11 cellular contexts compared by ENCODE assay signal in the genomic region with DNA sequence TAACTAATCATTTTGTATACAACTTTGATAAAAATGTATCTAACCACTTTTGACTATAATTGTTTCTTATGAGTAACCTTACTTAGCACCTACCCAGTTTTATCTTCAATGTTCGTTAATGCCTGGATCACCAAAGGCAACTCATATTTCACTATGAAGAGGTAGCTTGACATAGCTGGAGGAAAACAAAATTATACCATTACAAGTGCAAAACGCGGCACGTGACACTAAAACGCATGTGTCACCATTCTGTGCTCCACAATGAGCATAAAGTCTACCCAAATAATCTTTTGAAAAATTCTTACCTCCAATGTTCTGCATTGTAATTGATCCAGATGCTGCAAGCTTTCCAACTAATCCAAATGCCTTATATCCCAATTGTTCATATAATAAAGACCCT. TPM values are rescaled to one million over a fixed set of nuclear protein-coding genes. Genes with fewer than 3 reads are reported as not detected.
DNase-seq lines count a peak whose midpoint lies in the region; ATAC-seq, FAIRE-seq and TF ChIP-seq lines count a peak whose summit lies in the region.
"Had no signal": no experiment of that assay in that cellular context is flagged by ENCODE, and none has a peak within 500 bp of the region (broad histone marks: within the 10 kb centered on the region; RNA-seq: fewer than 3 reads in every experiment).

No MANE protein-coding gene starts in this region.

- CTCF ChIA-PET in mammary epithelial cell (lab: Charles Lee; ENCODE audit: low non-redundant PET) = no interaction called here

- H3K4me1 Mint-ChIP-seq in natural killer cell = peaks cover 86 to 89% of the 10 kb centered on the region in 2 donors
- peaks cover 26 to 32% of the 10 kb centered on the region in 2 experiments for H3K4me1 Mint-ChIP-seq in H9

- no peak overlapping the region for H3K56ac ChIP-seq in H9 (ENCODE audit: insufficient read length, low read depth, low read length)

- H3K4me1 ChIP-seq in right atrium auricular region (peaks cover 0 to 87% of the 10 kb centered on the region in 2 donors), mammary epithelial cell (ENCODE audit: insufficient read depth, low read length) (peaks cover 41% of the 10 kb centered on the region), H9 (ENCODE audit: insufficient read depth, low read length) (no peaks in the 10 kb centered on the region)

- H2BK12ac ChIP-seq in H9 (ENCODE audit: insufficient read length, low read depth, low read length) = no peak overlapping the region

- no peak overlapping the region for H3K18ac ChIP-seq in H9 (ENCODE audit: insufficient read length, low read depth, low read length)

- WGBS in mammary epithelial cell (ENCODE audit: low coverage, missing lambda C conversion rate) = 40% methylated on average over 5 of the region's 5 CpGs
- WGBS in H9 (ENCODE audit: extremely low coverage, insufficient read length, low lambda C conversion rate) = no CpG with 5 or more reads among the region's 5 CpGs

- no peak overlapping the region for H3K4ac ChIP-seq in H9 (ENCODE audit: low read depth, low read length)

- H2AK5ac ChIP-seq in H9 (ENCODE audit: insufficient read length, low read length) = no peak overlapping the region

- intact Hi-C loops in Right ventricle myocardium inferior (cut with DNase I) (loop anchor here (5.0 kb wide), 2 partner anchors 99 to 159 kb away; partner anchors contain the start of gene SLC38A1), mammary epithelial cell (cut with micrococcal nuclease) (no loop called here), natural killer cell (cut with micrococcal nuclease) (no loop called here)

- H3K36me3 ChIP-seq in right atrium auricular region (peaks cover 94% of the 10 kb centered on the region), mammary epithelial cell (ENCODE audit: insufficient read depth, low read length) (peaks cover 87% of the 10 kb centered on the region)

- dilution Hi-C loops in mammary epithelial cell (cut with HindIII; ENCODE audit: low sequenced_read_pairs) = loop anchor here (5.0 to 25.0 kb wide), 4 partner anchors 66 to 646 kb away; no protein-coding TSS in a partner anchor

- H3K4me3 ChIP-seq in right atrium auricular region (peak overlapping the region in 1 of 2 donors; percentile 95), mammary epithelial cell (replicated peaks in 1 of 3; ENCODE audit: insufficient read depth in 1 of 3, low read depth in 2 of 3, low read length in 3 of 3) (peak overlapping the region in 2 of 3 experiments; percentile 12 to 92)
- H3K4me3 ChIP-seq: SJCRH30 had no signal

- no TSS peak for BruUV-seq in mammary epithelial cell (replicated peaks; lab: Mats Ljungman, UMichigan)

- no peaks in the 10 kb centered on the region for H3K9me3 ChIP-seq in right atrium auricular region
- H3K9me3 ChIP-seq in mammary epithelial cell (replicated peaks; ENCODE audit: insufficient read depth, low read length) = no peaks in the 10 kb centered on the region
- H3K9me3 ChIP-seq in H9 (ENCODE audit: control insufficient read depth, low read depth, low read length) = no peaks in the 10 kb centered on the region
- H3K9me3 ChIP-seq: SJCRH30 had no signal

- H2BK120ac ChIP-seq in H9 (ENCODE audit: low read depth, low read length, poor library complexity, severe bottlenecking) = no peak overlapping the region

- H3K27ac ChIP-seq in right atrium auricular region = peak overlapping the region; percentile 12 to 100
- peak overlapping the region; percentile 98 for H3K27ac ChIP-seq in mammary epithelial cell (ENCODE audit: insufficient read depth, low read depth, low read length)
- no peak overlapping the region for H3K27ac ChIP-seq in H9 (ENCODE audit: insufficient read length, low read depth, low read length)
- H3K27ac ChIP-seq: SJCRH30 had no signal

- H3K36me3 Mint-ChIP-seq in natural killer cell = peaks cover 77% of the 10 kb centered on the region
- peaks cover 85 to 98% (median 92%) of the 10 kb centered on the region in 3 experiments for H3K36me3 Mint-ChIP-seq in H9 (ENCODE audit: insufficient read depth in 1 of 3, low read depth in 3 of 3)

- H3T11ph ChIP-seq in H9 (ENCODE audit: low read length) = no peak overlapping the region

- in situ Hi-C loops in mammary epithelial cell (cut with MboI; ENCODE audit: low sequenced_read_pairs in 2 of 2) = no loop called here

- TF ChIP-seq CTCF in right atrium auricular region (IDR thresholded peaks at IDR 0.05) (no peak), mammary epithelial cell (conservative IDR thresholded peaks at IDR 0.05 in 1 of 2, IDR thresholded peaks at IDR 0.05 in 1 of 2; ENCODE audit: extremely low read depth in 1 of 2, insufficient read depth in 1 of 2, low read depth in 1 of 2, low read length in 2 of 2) (no peak), natural killer cell (IDR thresholded peaks at IDR 0.05) (no peak), H9 (conservative IDR thresholded peaks at IDR 0.05) (no peak)

- peak overlapping the region; percentile 91 for H3K4me2 ChIP-seq in mammary epithelial cell (ENCODE audit: insufficient read depth, low read depth, low read length)
- no peak overlapping the region for H3K4me2 ChIP-seq in H9 (ENCODE audit: insufficient read depth, insufficient read length, low read length)

- no peak overlapping the region for H2BK5ac ChIP-seq in H9 (ENCODE audit: insufficient read length, low read length)

- H3K9me3 Mint-ChIP-seq in natural killer cell (no peaks in the 10 kb centered on the region), H9 (peaks cover 0 to 2% of the 10 kb centered on the region in 2 experiments; a peak in 1 of 5 replicates)

- H3K9ac ChIP-seq in mammary epithelial cell (ENCODE audit: insufficient read depth, low read length) (no peak overlapping the region), H9 (ENCODE audit: extremely low read depth, insufficient read length, low read length) (no peak overlapping the region)

- H3K79me2 ChIP-seq in mammary epithelial cell (ENCODE audit: insufficient read depth, low read length) (peaks cover 95% of the 10 kb centered on the region), H9 (ENCODE audit: insufficient read depth, low read length) (peaks cover 16% of the 10 kb centered on the region; the same call in 1 of the 2 replicates)

- H3K14ac ChIP-seq in H9 (ENCODE audit: insufficient read depth, low read length) = no peak overlapping the region

- DNase-seq in right atrium auricular region (ENCODE audit: low spot score) (no peak), Right ventricle myocardium inferior (ENCODE audit: missing footprints) (no peak), mammary epithelial cell (no peak), natural killer cell (no peak), GM12892 (ENCODE audit: insufficient read length) (no peak), T-helper 9 cell (no peak), H9 (no peak)
- DNase-seq: central memory CD4-positive, alpha-beta T cell; SJCRH30 had no signal

- H2BK15ac ChIP-seq in H9 (ENCODE audit: low read depth, low read length) = no peak overlapping the region

- no peak for TF ChIP-seq POLR2A in GM12892 (IDR thresholded peaks at IDR 0.05; ENCODE audit: low read depth, low read length)

- no peak overlapping the region for H3K23ac ChIP-seq in H9 (ENCODE audit: insufficient read length, low read depth, low read length)

- H4K20me1 ChIP-seq in mammary epithelial cell (ENCODE audit: insufficient read depth, low read length) (peaks cover 60% of the 10 kb centered on the region), H9 (ENCODE audit: control insufficient read depth, insufficient read depth, insufficient read length) (peaks cover 2% of the 10 kb centered on the region)

- H4K91ac ChIP-seq in H9 (ENCODE audit: insufficient read length, low read depth, low read length) = no peak overlapping the region

- H3K27me3 ChIP-seq in right atrium auricular region = no peaks in the 10 kb centered on the region
- H3K27me3 ChIP-seq in mammary epithelial cell (ENCODE audit: insufficient read depth, low read length) = no peaks in the 10 kb centered on the region
- no peaks in the 10 kb centered on the region for H3K27me3 ChIP-seq in H9 (ENCODE audit: insufficient read depth, low read length)
- H3K27me3 ChIP-seq: SJCRH30 had no signal

- H3K79me1 ChIP-seq in H9 (ENCODE audit: insufficient read depth, low read depth, low read length, poor library complexity, severe bottlenecking) = peaks cover 4% of the 10 kb centered on the region

- no peak overlapping the region for H4K5ac ChIP-seq in H9 (ENCODE audit: insufficient read length, low read depth, low read length)

- no peak overlapping the region for H2BK20ac ChIP-seq in H9 (ENCODE audit: low read depth, low read length, poor library complexity, severe bottlenecking)

- H3K27me3 Mint-ChIP-seq in natural killer cell (ENCODE audit: low read depth in 2 of 2) = no peaks in the 10 kb centered on the region
- H3K27me3 Mint-ChIP-seq in H9 (ENCODE audit: low read depth) = no peaks in the 10 kb centered on the region; the same call in 1 of the 2 replicates
- H3K27me3 Mint-ChIP-seq: IgD-negative memory B cell had no signal

- H3K27ac Mint-ChIP-seq in natural killer cell (peak overlapping the region; percentile 99), H9 (no peak overlapping the region)

- no peak overlapping the region for H4K8ac ChIP-seq in H9 (replicated peaks; ENCODE audit: insufficient read length, low read depth, low read length)

- ATAC-seq in Right ventricle myocardium inferior (no peak), natural killer cell (no peak), GM18520 (IDR thresholded peaks at IDR 0.05; ENCODE audit: unreplicated experiment) (no peak)

- H3K23me2 ChIP-seq in H9 (ENCODE audit: insufficient read length, low read depth, low read length, poor library complexity, severe bottlenecking) = no peaks in the 10 kb centered on the region

- H3K4me3 Mint-ChIP-seq in natural killer cell (peak overlapping the region; percentile 100), H9 (0 out of 5 replicates have a peak overlapping the region, but pooled peaks of 1 of the 2 experiments have one; percentile 57)

- FAIRE-seq in GM12892 (lab: Jason Lieb, UNC) = no peak

- H2AFZ ChIP-seq in mammary epithelial cell (ENCODE audit: low read depth, low read length) = no peak overlapping the region
- H2AFZ ChIP-seq in H9 (ENCODE audit: low read length) = no peak overlapping the region

RNA-seq across cellular contexts. Expression of gene SLC38A2, which starts 5.8 kb away (rescaled TPM):
- total RNA-seq in right atrium auricular region (100 to 1,000 TPM; 192 to 204 TPM), Right ventricle myocardium inferior (161 TPM), mammary epithelial cell (100 to 1,000 TPM; 774 to 995 TPM), natural killer cell (100 to 1,000 TPM; 131 to 241 (median 167) TPM), H9 (2021) (421 and 453 TPM in 2 replicates)
- polyA plus RNA-seq in mammary epithelial cell = 153 TPM
- 348 TPM for polyA minus RNA-seq in mammary epithelial cell
- polyA plus RNA-seq in GM12892 (2012; ENCODE audit: missing spikeins) = 47.2 TPM

Comparison
In these comparisons a context has a peak if more than half of its experiments do, and no peak if none do; other contexts are left out.
1. H3K27ac Mint-ChIP-seq: peak in natural killer cell (2 of 2); none in H9 (0 of 3).